9 cellular contexts compared by ENCODE assay signal in genomic region chr19:43594081-43594697, GRCh38. TPM values are rescaled to one million over a fixed set of nuclear protein-coding genes. Genes with fewer than 3 reads are reported as not detected.
DNase-seq lines count a peak whose midpoint lies in the region; ATAC-seq and TF ChIP-seq lines count a peak whose summit lies in the region.
"Had no signal": no experiment of that assay in that cellular context is flagged by ENCODE, and none has a peak within 500 bp of the region (broad histone marks: within the 10 kb centered on the region; RNA-seq: fewer than 3 reads in every experiment).

No MANE protein-coding gene starts in this region.

- no peaks in the 10 kb centered on the region for H3F3A ChIP-seq in DOHH2 (ENCODE audit: control insufficient read depth, insufficient read depth)

- H3K27me3 ChIP-seq in DOHH2 (ENCODE audit: control insufficient read depth, low read length) (no peaks in the 10 kb centered on the region), RWPE2 (ENCODE audit: insufficient read depth, poor library complexity, severe bottlenecking) (no peaks in the 10 kb centered on the region), fibroblast of lung (ENCODE audit: control insufficient read depth, insufficient read depth, low read length) (no peaks in the 10 kb centered on the region), sigmoid colon (no peaks in the 10 kb centered on the region)

- no peak for DNase-seq in RWPE2 (ENCODE audit: low spot score)
- no peak for DNase-seq in fibroblast of lung (ENCODE audit: low read depth in 2 of 2)
- no peak for DNase-seq in sigmoid colon
- DNase-seq in iPS-NIHi11 (ENCODE audit: low spot score) = no peak
- no peak for DNase-seq in NCI-H2029 treated with DMSO at 0.1 percent for 48 hours (lab: John Stamatoyannopoulos, UW)

- H3K4me3 ChIP-seq in DOHH2 (ENCODE audit: low read length) (no peak overlapping the region), RWPE2 (ENCODE audit: severe bottlenecking) (peak overlapping the region; percentile 59), fibroblast of lung (replicated peaks in 1 of 4; ENCODE audit: control extremely low read depth in 1 of 4, insufficient read depth in 1 of 4, low read depth in 3 of 4, low read length in 4 of 4) (peak overlapping the region; percentile 52 to 90 (median 78)), sigmoid colon (peak overlapping the region in 3 of 4 donors; percentile 57 to 73 (median 72))

- H3K79me2 ChIP-seq in DOHH2 (ENCODE audit: control insufficient read depth, low read length) (peaks cover 48% of the 10 kb centered on the region), fibroblast of lung (ENCODE audit: control insufficient read depth, insufficient read depth, low read length) (peaks cover 42% of the 10 kb centered on the region)

- H3K27ac ChIP-seq in DOHH2 (ENCODE audit: low read depth, low read length) (no peak overlapping the region), RWPE2 (ENCODE audit: poor library complexity, severe bottlenecking) (no peak overlapping the region), fibroblast of lung (ENCODE audit: insufficient read depth, low read length) (no peak overlapping the region), sigmoid colon (peak overlapping the region; percentile 90 to 99 (median 95))

- H3K4me1 ChIP-seq in DOHH2 (ENCODE audit: control insufficient read depth, low read length) (peaks cover 26% of the 10 kb centered on the region), RWPE2 (ENCODE audit: insufficient read depth, poor library complexity, severe bottlenecking) (no peaks in the 10 kb centered on the region), fibroblast of lung (ENCODE audit: control insufficient read depth, extremely low read depth, insufficient read depth, low read length) (peaks cover 8% of the 10 kb centered on the region), sigmoid colon (peaks cover 0 to 46% (median 37%) of the 10 kb centered on the region in 4 donors)

- H3K9ac ChIP-seq in fibroblast of lung (ENCODE audit: insufficient read depth, low read length) = no peak overlapping the region
- H3K9ac ChIP-seq: parathyroid adenoma had no signal

- no peak for TF ChIP-seq POLR2A in sigmoid colon (IDR thresholded peaks at IDR 0.05)

- no peaks in the 10 kb centered on the region for H3K9me2 ChIP-seq in DOHH2 (replicated peaks; ENCODE audit: control insufficient read depth, low read length)

- 84 to 92% methylated on average over 10 of the region's 10 CpGs for WGBS in sigmoid colon, 2 donors

- H4K20me1 ChIP-seq in DOHH2 (ENCODE audit: control insufficient read depth, insufficient read depth, low read depth, low read length) (no peaks in the 10 kb centered on the region), fibroblast of lung (ENCODE audit: control insufficient read depth, extremely low read depth, insufficient read depth, low read length) (no peaks in the 10 kb centered on the region)

- peaks cover 36% of the 10 kb centered on the region for H3K36me3 ChIP-seq in DOHH2 (ENCODE audit: control insufficient read depth, low read length)
- peaks cover 22% of the 10 kb centered on the region for H3K36me3 ChIP-seq in RWPE2 (ENCODE audit: low read depth)
- H3K36me3 ChIP-seq in fibroblast of lung (ENCODE audit: control insufficient read depth, insufficient read depth, low read length) = peaks cover 23% of the 10 kb centered on the region
- H3K36me3 ChIP-seq in sigmoid colon = peaks cover 16 to 60% (median 29%) of the 10 kb centered on the region in 4 donors

- no peak overlapping the region for H2AFZ ChIP-seq in fibroblast of lung (ENCODE audit: low read length)

- intact Hi-C loops in sigmoid colon (cut with DNase I) = no loop called here

- ATAC-seq in RWPE2 (ENCODE audit: low read depth) (no peak), GM21367 (IDR thresholded peaks at IDR 0.05; ENCODE audit: unreplicated experiment) (no peak), HG03045 (IDR thresholded peaks at IDR 0.05; ENCODE audit: unreplicated experiment) (no peak)

- TF ChIP-seq EP300 in sigmoid colon (IDR thresholded peaks at IDR 0.05) = no peak

- no peak for TF ChIP-seq CTCF in DOHH2 (IDR thresholded peaks at IDR 0.05; ENCODE audit: low read depth, low read length, poor library complexity, severe bottlenecking)
- no peak for TF ChIP-seq CTCF in RWPE2 (IDR thresholded peaks at IDR 0.05; ENCODE audit: poor library complexity, severe bottlenecking)
- TF ChIP-seq CTCF in fibroblast of lung (conservative IDR thresholded peaks at IDR 0.05 in 1 of 2, IDR thresholded peaks at IDR 0.05 in 1 of 2; ENCODE audit: low read depth in 1 of 2, low read length in 2 of 2) = no peak
- no peak for TF ChIP-seq CTCF in sigmoid colon (IDR thresholded peaks at IDR 0.05)

- no peaks in the 10 kb centered on the region for H3K9me3 ChIP-seq in DOHH2 (ENCODE audit: control insufficient read depth, insufficient read depth, low read length)
- H3K9me3 ChIP-seq in RWPE2 (ENCODE audit: severe bottlenecking) = no peaks in the 10 kb centered on the region
- H3K9me3 ChIP-seq in fibroblast of lung (ENCODE audit: control insufficient read depth, insufficient read depth, low read depth, low read length) = no peaks in the 10 kb centered on the region
- no peaks in the 10 kb centered on the region for H3K9me3 ChIP-seq in sigmoid colon

- H3K4me2 ChIP-seq in DOHH2 (ENCODE audit: low read length) = peak overlapping the region; percentile 90; the same call in 1 of the 2 replicates
- peak overlapping the region; percentile 94 for H3K4me2 ChIP-seq in fibroblast of lung (ENCODE audit: extremely low read depth, insufficient read depth, low read length)

RNA-seq across cellular contexts. Expression of gene IRGQ, which starts 1.7 kb away (rescaled TPM):
- total RNA-seq in fibroblast of lung = 11.6 and 12.2 TPM in 2 replicates
- 11.7 TPM in 2 replicates for polyA plus RNA-seq in fibroblast of lung
- 4.1 and 4.2 TPM in 2 replicates for polyA plus RNA-seq in fibroblast of lung (2012)
- polyA minus RNA-seq in fibroblast of lung (ENCODE audit: low replicate concordance) = 17.7 and 28.5 TPM in 2 replicates
- 10 to 100 TPM; 13.5 to 24.4 (median 18.8) TPM for total RNA-seq in sigmoid colon
- 1 to 10 TPM; 3.9 to 7.6 (median 4.2) TPM for polyA plus RNA-seq in sigmoid colon

RNA-seq across cellular contexts. Expression of gene ZNF576, which starts 2.2 kb away (rescaled TPM):
- 8.7 and 9.7 TPM in 2 replicates for total RNA-seq in fibroblast of lung
- polyA plus RNA-seq in fibroblast of lung = 7.0 and 10.3 TPM in 2 replicates
- polyA plus RNA-seq in fibroblast of lung (2012) = 10.1 and 15.5 TPM in 2 replicates
- 5.0 and 13.5 TPM in 2 replicates for polyA minus RNA-seq in fibroblast of lung (ENCODE audit: low replicate concordance)
- 10 to 100 TPM; 12.1 to 23.3 (median 14.8) TPM for total RNA-seq in sigmoid colon
- polyA plus RNA-seq in sigmoid colon = 10 to 100 TPM; 15.0 to 21.5 (median 19.8) TPM

RNA-seq across cellular contexts. Expression of gene SRRM5, which starts 17.7 kb away (rescaled TPM):
- total RNA-seq in fibroblast of lung (under 0.01 TPM in 1 of 2 replicates, not detected in the other), sigmoid colon (1 to 10 TPM in 1 of 4 donors, under 1 TPM in 2, not detected in 1; 0.27 to 1.1 (median 0.36) TPM)
- polyA plus RNA-seq in fibroblast of lung (0.03 and 0.06 TPM in 2 replicates), sigmoid colon (under 1 TPM in 1 of 3 donors, not detected in 2; 0.66 TPM)
- polyA plus RNA-seq in fibroblast of lung (2012) = 0.07 and 0.10 TPM in 2 replicates
- not detected in 2 replicates for polyA minus RNA-seq in fibroblast of lung (ENCODE audit: low replicate concordance)

RNA-seq across cellular contexts. Expression of gene PINLYP, which starts 18.6 kb away (rescaled TPM):
- total RNA-seq in fibroblast of lung (7.2 and 14.7 TPM in 2 replicates), sigmoid colon (10 to 100 TPM in 3 of 4 donors, 1 to 10 TPM in 1; 6.6 to 21.0 (median 13.3) TPM)
- polyA plus RNA-seq in fibroblast of lung (5.1 TPM in 2 replicates), sigmoid colon (10 to 100 TPM in 1 of 3 donors, 1 to 10 TPM in 2; 1.4 to 10.8 (median 3.7) TPM)
- 6.7 and 6.8 TPM in 2 replicates for polyA plus RNA-seq in fibroblast of lung (2012)
- polyA minus RNA-seq in fibroblast of lung (ENCODE audit: low replicate concordance) = 8.9 and 9.6 TPM in 2 replicates

RNA-seq across cellular contexts. Expression of gene XRCC1, which starts 18.9 kb away (rescaled TPM):
- total RNA-seq in fibroblast of lung = 13.6 and 14.5 TPM in 2 replicates
- 8.6 and 17.5 TPM in 2 replicates for polyA plus RNA-seq in fibroblast of lung
- 12.4 and 23.7 TPM in 2 replicates for polyA plus RNA-seq in fibroblast of lung (2012)
- polyA minus RNA-seq in fibroblast of lung (ENCODE audit: low replicate concordance) = 27.2 and 29.2 TPM in 2 replicates
- total RNA-seq in sigmoid colon = 10 to 100 TPM; 15.1 to 31.8 (median 24.0) TPM
- polyA plus RNA-seq in sigmoid colon = 10 to 100 TPM in 2 of 3 donors, 1 to 10 TPM in 1; 8.8 to 19.9 (median 10.2) TPM

Comparison
In these comparisons a context has a peak if more than half of its experiments do, and no peak if none do; other contexts are left out.
1. H3K27ac ChIP-seq: peak in sigmoid colon (4 of 4); none in DOHH2 (single experiment), RWPE2 (single experiment) and fibroblast of lung (single experiment).